In genomic region chr9:6781476-6781875, GRCh38 we compare ENCODE assay signal across 1 cellular context.
TF ChIP-seq lines count a peak whose summit lies in the region.

No MANE protein-coding gene starts in this region.

TF ChIP-seq in HepG2, 621 proteins besides CTCF, POLR2A, EP300 and RAD21 (continued from another document and continues in another):
- TF ChIP-seq, protein P1, sequence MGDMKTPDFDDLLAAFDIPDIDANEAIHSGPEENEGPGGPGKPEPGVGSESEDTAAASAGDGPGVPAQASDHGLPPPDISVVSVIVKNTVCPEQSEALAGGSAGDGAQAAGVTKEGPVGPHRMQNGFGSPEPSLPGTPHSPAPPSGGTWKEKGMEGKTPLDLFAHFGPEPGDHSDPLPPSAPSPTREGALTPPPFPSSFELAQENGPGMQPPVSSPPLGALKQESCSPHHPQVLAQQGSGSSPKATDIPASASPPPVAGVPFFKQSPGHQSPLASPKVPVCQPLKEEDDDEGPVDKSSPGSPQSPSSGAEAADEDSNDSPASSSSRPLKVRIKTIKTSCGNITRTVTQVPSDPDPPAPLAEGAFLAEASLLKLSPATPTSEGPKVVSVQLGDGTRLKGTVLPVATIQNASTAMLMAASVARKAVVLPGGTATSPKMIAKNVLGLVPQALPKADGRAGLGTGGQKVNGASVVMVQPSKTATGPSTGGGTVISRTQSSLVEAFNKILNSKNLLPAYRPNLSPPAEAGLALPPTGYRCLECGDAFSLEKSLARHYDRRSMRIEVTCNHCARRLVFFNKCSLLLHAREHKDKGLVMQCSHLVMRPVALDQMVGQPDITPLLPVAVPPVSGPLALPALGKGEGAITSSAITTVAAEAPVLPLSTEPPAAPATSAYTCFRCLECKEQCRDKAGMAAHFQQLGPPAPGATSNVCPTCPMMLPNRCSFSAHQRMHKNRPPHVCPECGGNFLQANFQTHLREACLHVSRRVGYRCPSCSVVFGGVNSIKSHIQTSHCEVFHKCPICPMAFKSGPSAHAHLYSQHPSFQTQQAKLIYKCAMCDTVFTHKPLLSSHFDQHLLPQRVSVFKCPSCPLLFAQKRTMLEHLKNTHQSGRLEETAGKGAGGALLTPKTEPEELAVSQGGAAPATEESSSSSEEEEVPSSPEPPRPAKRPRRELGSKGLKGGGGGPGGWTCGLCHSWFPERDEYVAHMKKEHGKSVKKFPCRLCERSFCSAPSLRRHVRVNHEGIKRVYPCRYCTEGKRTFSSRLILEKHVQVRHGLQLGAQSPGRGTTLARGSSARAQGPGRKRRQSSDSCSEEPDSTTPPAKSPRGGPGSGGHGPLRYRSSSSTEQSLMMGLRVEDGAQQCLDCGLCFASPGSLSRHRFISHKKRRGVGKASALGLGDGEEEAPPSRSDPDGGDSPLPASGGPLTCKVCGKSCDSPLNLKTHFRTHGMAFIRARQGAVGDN (CRISPR knock-in tag; IDR thresholded peaks at IDR 0.05) = no peak
- TF ChIP-seq, protein P2, sequence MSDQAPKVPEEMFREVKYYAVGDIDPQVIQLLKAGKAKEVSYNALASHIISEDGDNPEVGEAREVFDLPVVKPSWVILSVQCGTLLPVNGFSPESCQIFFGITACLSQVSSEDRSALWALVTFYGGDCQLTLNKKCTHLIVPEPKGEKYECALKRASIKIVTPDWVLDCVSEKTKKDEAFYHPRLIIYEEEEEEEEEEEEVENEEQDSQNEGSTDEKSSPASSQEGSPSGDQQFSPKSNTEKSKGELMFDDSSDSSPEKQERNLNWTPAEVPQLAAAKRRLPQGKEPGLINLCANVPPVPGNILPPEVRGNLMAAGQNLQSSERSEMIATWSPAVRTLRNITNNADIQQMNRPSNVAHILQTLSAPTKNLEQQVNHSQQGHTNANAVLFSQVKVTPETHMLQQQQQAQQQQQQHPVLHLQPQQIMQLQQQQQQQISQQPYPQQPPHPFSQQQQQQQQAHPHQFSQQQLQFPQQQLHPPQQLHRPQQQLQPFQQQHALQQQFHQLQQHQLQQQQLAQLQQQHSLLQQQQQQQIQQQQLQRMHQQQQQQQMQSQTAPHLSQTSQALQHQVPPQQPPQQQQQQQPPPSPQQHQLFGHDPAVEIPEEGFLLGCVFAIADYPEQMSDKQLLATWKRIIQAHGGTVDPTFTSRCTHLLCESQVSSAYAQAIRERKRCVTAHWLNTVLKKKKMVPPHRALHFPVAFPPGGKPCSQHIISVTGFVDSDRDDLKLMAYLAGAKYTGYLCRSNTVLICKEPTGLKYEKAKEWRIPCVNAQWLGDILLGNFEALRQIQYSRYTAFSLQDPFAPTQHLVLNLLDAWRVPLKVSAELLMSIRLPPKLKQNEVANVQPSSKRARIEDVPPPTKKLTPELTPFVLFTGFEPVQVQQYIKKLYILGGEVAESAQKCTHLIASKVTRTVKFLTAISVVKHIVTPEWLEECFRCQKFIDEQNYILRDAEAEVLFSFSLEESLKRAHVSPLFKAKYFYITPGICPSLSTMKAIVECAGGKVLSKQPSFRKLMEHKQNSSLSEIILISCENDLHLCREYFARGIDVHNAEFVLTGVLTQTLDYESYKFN (CRISPR knock-in tag; conservative IDR thresholded peaks at IDR 0.05) = peak; percentile 78
- TF ChIP-seq AHDC1 (CRISPR knock-in tag; IDR thresholded peaks at IDR 0.05; ENCODE audit: borderline replicate concordance) = peak; percentile 67; the same call in 1 of the 2 replicates
- TF ChIP-seq ZBTB46 (CRISPR knock-in tag; IDR thresholded peaks at IDR 0.05; ENCODE audit: borderline replicate concordance) = no peak
- no peak for TF ChIP-seq ZNF256 (CRISPR knock-in tag; conservative IDR thresholded peaks at IDR 0.05)
- TF ChIP-seq, protein P3, sequence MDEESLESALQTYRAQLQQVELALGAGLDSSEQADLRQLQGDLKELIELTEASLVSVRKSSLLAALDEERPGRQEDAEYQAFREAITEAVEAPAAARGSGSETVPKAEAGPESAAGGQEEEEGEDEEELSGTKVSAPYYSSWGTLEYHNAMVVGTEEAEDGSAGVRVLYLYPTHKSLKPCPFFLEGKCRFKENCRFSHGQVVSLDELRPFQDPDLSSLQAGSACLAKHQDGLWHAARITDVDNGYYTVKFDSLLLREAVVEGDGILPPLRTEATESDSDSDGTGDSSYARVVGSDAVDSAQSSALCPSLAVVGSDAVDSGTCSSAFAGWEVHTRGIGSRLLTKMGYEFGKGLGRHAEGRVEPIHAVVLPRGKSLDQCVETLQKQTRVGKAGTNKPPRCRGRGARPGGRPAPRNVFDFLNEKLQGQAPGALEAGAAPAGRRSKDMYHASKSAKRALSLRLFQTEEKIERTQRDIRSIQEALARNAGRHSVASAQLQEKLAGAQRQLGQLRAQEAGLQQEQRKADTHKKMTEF (CRISPR knock-in tag; IDR thresholded peaks at IDR 0.05) = peak; percentile 72
- TF ChIP-seq ZMYM3 (CRISPR knock-in tag; IDR thresholded peaks at IDR 0.05) = peak; percentile 68; the same call in 1 of the 2 replicates
- no peak for TF ChIP-seq ZNF350 (CRISPR knock-in tag; IDR thresholded peaks at IDR 0.05; ENCODE audit: borderline replicate concordance, low read depth)
- peak; percentile 90 for TF ChIP-seq HMG20B (CRISPR knock-in tag; conservative IDR thresholded peaks at IDR 0.05)
- peak; percentile 96 for TF ChIP-seq ZNF7 (CRISPR knock-in tag; IDR thresholded peaks at IDR 0.05)
- TF ChIP-seq SRY (CRISPR knock-in tag; IDR thresholded peaks at IDR 0.05) = no peak
- TF ChIP-seq PHF21A (CRISPR knock-in tag; IDR thresholded peaks at IDR 0.05) = peak; percentile 36; the same call in 1 of the 2 replicates
- peak; percentile 77; the same call in 1 of the 2 replicates for TF ChIP-seq HMG20A (CRISPR knock-in tag; IDR thresholded peaks at IDR 0.05; ENCODE audit: borderline replicate concordance)
- TF ChIP-seq NCOA2 (CRISPR knock-in tag; IDR thresholded peaks at IDR 0.05) = peak; percentile 70
- TF ChIP-seq ZNF335 (CRISPR knock-in tag; IDR thresholded peaks at IDR 0.05) = 0 out of 2 replicates have a peak, but pooled peaks have one; percentile 33
- TF ChIP-seq PHF5A (CRISPR knock-in tag; IDR thresholded peaks at IDR 0.05; ENCODE audit: low read depth, unreplicated experiment) = no peak
- peak; percentile 88 for TF ChIP-seq SOX5 (CRISPR knock-in tag; IDR thresholded peaks at IDR 0.05; ENCODE audit: borderline replicate concordance)
- no peak for TF ChIP-seq SOX6 (IDR thresholded peaks at IDR 0.05)
- TF ChIP-seq SOX6 (CRISPR knock-in tag; IDR thresholded peaks at IDR 0.05) = peak; percentile 93
- TF ChIP-seq NFRKB (IDR thresholded peaks at IDR 0.05) = peak; percentile 38; the same call in 1 of the 2 replicates
- peak; percentile 36 for TF ChIP-seq JARID2 (CRISPR knock-in tag; IDR thresholded peaks at IDR 0.05; ENCODE audit: insufficient replicate concordance)
- TF ChIP-seq ONECUT2 (CRISPR knock-in tag; IDR thresholded peaks at IDR 0.05) = no peak
- peak; percentile 38; the same call in 1 of the 2 replicates for TF ChIP-seq CREM (IDR thresholded peaks at IDR 0.05)
- no peak for TF ChIP-seq CREM (CRISPR knock-in tag; IDR thresholded peaks at IDR 0.05)
- TF ChIP-seq, protein P4, sequence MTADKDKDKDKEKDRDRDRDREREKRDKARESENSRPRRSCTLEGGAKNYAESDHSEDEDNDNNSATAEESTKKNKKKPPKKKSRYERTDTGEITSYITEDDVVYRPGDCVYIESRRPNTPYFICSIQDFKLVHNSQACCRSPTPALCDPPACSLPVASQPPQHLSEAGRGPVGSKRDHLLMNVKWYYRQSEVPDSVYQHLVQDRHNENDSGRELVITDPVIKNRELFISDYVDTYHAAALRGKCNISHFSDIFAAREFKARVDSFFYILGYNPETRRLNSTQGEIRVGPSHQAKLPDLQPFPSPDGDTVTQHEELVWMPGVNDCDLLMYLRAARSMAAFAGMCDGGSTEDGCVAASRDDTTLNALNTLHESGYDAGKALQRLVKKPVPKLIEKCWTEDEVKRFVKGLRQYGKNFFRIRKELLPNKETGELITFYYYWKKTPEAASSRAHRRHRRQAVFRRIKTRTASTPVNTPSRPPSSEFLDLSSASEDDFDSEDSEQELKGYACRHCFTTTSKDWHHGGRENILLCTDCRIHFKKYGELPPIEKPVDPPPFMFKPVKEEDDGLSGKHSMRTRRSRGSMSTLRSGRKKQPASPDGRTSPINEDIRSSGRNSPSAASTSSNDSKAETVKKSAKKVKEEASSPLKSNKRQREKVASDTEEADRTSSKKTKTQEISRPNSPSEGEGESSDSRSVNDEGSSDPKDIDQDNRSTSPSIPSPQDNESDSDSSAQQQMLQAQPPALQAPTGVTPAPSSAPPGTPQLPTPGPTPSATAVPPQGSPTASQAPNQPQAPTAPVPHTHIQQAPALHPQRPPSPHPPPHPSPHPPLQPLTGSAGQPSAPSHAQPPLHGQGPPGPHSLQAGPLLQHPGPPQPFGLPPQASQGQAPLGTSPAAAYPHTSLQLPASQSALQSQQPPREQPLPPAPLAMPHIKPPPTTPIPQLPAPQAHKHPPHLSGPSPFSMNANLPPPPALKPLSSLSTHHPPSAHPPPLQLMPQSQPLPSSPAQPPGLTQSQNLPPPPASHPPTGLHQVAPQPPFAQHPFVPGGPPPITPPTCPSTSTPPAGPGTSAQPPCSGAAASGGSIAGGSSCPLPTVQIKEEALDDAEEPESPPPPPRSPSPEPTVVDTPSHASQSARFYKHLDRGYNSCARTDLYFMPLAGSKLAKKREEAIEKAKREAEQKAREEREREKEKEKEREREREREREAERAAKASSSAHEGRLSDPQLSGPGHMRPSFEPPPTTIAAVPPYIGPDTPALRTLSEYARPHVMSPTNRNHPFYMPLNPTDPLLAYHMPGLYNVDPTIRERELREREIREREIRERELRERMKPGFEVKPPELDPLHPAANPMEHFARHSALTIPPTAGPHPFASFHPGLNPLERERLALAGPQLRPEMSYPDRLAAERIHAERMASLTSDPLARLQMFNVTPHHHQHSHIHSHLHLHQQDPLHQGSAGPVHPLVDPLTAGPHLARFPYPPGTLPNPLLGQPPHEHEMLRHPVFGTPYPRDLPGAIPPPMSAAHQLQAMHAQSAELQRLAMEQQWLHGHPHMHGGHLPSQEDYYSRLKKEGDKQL (CRISPR knock-in tag; IDR thresholded peaks at IDR 0.05; ENCODE audit: low read depth) = peak; percentile 69; the same call in 1 of the 2 replicates
- TF ChIP-seq HOXA3 (CRISPR knock-in tag; IDR thresholded peaks at IDR 0.05) = peak; percentile 61; the same call in 1 of the 2 replicates
- TF ChIP-seq MEF2D (CRISPR knock-in tag; IDR thresholded peaks at IDR 0.05) = 0 out of 2 replicates have a peak, but pooled peaks have one; percentile 26
- no peak for TF ChIP-seq ZNF550 (CRISPR knock-in tag; IDR thresholded peaks at IDR 0.05; ENCODE audit: borderline replicate concordance)
- no peak for TF ChIP-seq ZNF263 (CRISPR knock-in tag; IDR thresholded peaks at IDR 0.05)
- TF ChIP-seq, protein P5, sequence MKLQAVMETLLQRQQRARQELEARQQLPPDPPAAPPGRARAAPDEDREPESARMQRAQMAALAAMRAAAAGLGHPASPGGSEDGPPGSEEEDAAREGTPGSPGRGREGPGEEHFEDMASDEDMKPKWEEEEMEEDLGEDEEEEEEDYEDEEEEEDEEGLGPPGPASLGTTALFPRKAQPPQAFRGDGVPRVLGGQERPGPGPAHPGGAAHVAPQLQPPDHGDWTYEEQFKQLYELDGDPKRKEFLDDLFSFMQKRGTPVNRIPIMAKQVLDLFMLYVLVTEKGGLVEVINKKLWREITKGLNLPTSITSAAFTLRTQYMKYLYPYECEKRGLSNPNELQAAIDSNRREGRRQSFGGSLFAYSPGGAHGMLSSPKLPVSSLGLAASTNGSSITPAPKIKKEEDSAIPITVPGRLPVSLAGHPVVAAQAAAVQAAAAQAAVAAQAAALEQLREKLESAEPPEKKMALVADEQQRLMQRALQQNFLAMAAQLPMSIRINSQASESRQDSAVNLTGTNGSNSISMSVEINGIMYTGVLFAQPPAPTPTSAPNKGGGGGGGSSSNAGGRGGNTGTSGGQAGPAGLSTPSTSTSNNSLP (IDR thresholded peaks at IDR 0.05; ENCODE audit: low read depth, low read length) = peak; percentile 86
- TF ChIP-seq SMC3 (IDR thresholded peaks at IDR 0.05; ENCODE audit: low read length) = peak; percentile 17; the same call in 1 of the 2 replicates
- no peak for TF ChIP-seq ZNF33B (CRISPR knock-in tag; IDR thresholded peaks at IDR 0.05)
- peak; percentile 52; the same call in 1 of the 2 replicates for TF ChIP-seq HDAC2 (CRISPR knock-in tag; IDR thresholded peaks at IDR 0.05)
